In genomic region chr13:41132512-41133152, GRCh38 we compare ENCODE assay signal across 1 cellular context.
A peak's percentile ranks its signal among the peaks of the same experiment; 100 is the strongest.
TF ChIP-seq lines count a peak whose summit lies in the region.

TSS of gene KBTBD6 (minus strand) at chr13:41132802. CDS start at chr13:41132511, 291 bp downstream.

TF ChIP-seq in HEK293, 187 proteins besides CTCF, POLR2A, EP300 and RAD21 (continued from another document and continues in another):
- no peak for TF ChIP-seq ZNF473 (tag by site-specific recombination; IDR thresholded peaks at IDR 0.05)
- TF ChIP-seq ZNF621 (tag by site-specific recombination; IDR thresholded peaks at IDR 0.05) = no peak
- TF ChIP-seq PATZ1 (tag by site-specific recombination; IDR thresholded peaks at IDR 0.05) = peak; percentile 51
- no peak for TF ChIP-seq ZNF223 (tag by site-specific recombination; IDR thresholded peaks at IDR 0.05)
- no peak for TF ChIP-seq KLF16 (tag by site-specific recombination; IDR thresholded peaks at IDR 0.05)
- TF ChIP-seq ZFP37 (tag by site-specific recombination; IDR thresholded peaks at IDR 0.05) = peak; percentile 85
- no peak for TF ChIP-seq ZNF664 (tag by site-specific recombination; IDR thresholded peaks at IDR 0.05)
- TF ChIP-seq WT1 (tag by site-specific recombination; IDR thresholded peaks at IDR 0.05) = peak; percentile 44; the same call in 1 of the 2 replicates
- no peak for TF ChIP-seq ZBTB6 (tag by site-specific recombination; IDR thresholded peaks at IDR 0.05)
- TF ChIP-seq MZF1 (tag by site-specific recombination; IDR thresholded peaks at IDR 0.05; ENCODE audit: borderline replicate concordance) = no peak
- TF ChIP-seq OSR2 (tag by site-specific recombination; IDR thresholded peaks at IDR 0.05) = peak; percentile 96
- no peak for TF ChIP-seq GLI2 (tag by site-specific recombination; IDR thresholded peaks at IDR 0.05; ENCODE audit: borderline replicate concordance, low read depth)
- TF ChIP-seq ZNF112 (tag by site-specific recombination; IDR thresholded peaks at IDR 0.05) = no peak
- TF ChIP-seq ZSCAN23 (tag by site-specific recombination; IDR thresholded peaks at IDR 0.05) = peak; percentile 71; the same call in 1 of the 2 replicates
- TF ChIP-seq YY1 (tag by site-specific recombination; IDR thresholded peaks at IDR 0.05) = peak; percentile 79; the same call in 1 of the 2 replicates
- no peak for TF ChIP-seq ZNF362 (tag by site-specific recombination; IDR thresholded peaks at IDR 0.05)
- TF ChIP-seq ZNF404 (tag by site-specific recombination; IDR thresholded peaks at IDR 0.05) = no peak
- TF ChIP-seq ZNF529 (tag by site-specific recombination; IDR thresholded peaks at IDR 0.05; ENCODE audit: insufficient replicate concordance) = no peak
- TF ChIP-seq ZNF658 (tag by site-specific recombination; IDR thresholded peaks at IDR 0.05) = no peak
- TF ChIP-seq ZNF785 (tag by site-specific recombination; IDR thresholded peaks at IDR 0.05) = no peak
- no peak for TF ChIP-seq ZNF211 (tag by site-specific recombination; IDR thresholded peaks at IDR 0.05; ENCODE audit: low read depth)
- no peak for TF ChIP-seq ZNF626 (tag by site-specific recombination; IDR thresholded peaks at IDR 0.05)
- TF ChIP-seq ZNF585B (tag by site-specific recombination; IDR thresholded peaks at IDR 0.05) = no peak
- TF ChIP-seq ZNF274 (IDR thresholded peaks at IDR 0.05; ENCODE audit: low read length) = no peak
- no peak for TF ChIP-seq ZNF274 (tag by site-specific recombination; IDR thresholded peaks at IDR 0.05; ENCODE audit: borderline replicate concordance)
- TF ChIP-seq SCRT2 (tag by site-specific recombination; IDR thresholded peaks at IDR 0.05) = no peak
- TF ChIP-seq ZNF426 (tag by site-specific recombination; IDR thresholded peaks at IDR 0.05) = no peak
- no peak for TF ChIP-seq YY2 (tag by site-specific recombination; IDR thresholded peaks at IDR 0.05)
- no peak for TF ChIP-seq ZNF623 (tag by site-specific recombination; IDR thresholded peaks at IDR 0.05)
- no peak for TF ChIP-seq ZNF692 (tag by site-specific recombination; IDR thresholded peaks at IDR 0.05)
- no peak for TF ChIP-seq ZNF155 (tag by site-specific recombination; IDR thresholded peaks at IDR 0.05)
- TF ChIP-seq ZNF202 (tag by site-specific recombination; IDR thresholded peaks at IDR 0.05; ENCODE audit: borderline replicate concordance) = no peak
- TF ChIP-seq ZNF433 (tag by site-specific recombination; IDR thresholded peaks at IDR 0.05; ENCODE audit: low read depth) = no peak
- TF ChIP-seq ZNF366 (tag by site-specific recombination; conservative IDR thresholded peaks at IDR 0.05) = peak; percentile 85
- TF ChIP-seq SP2 (tag by site-specific recombination; IDR thresholded peaks at IDR 0.05) = peak; percentile 68
- TF ChIP-seq REST (tag by site-specific recombination; IDR thresholded peaks at IDR 0.05) = peak; percentile 49; the same call in 1 of the 2 replicates
- TF ChIP-seq ZNF707 (tag by site-specific recombination; IDR thresholded peaks at IDR 0.05) = no peak
- TF ChIP-seq ZNF514 (tag by site-specific recombination; IDR thresholded peaks at IDR 0.05) = no peak
- no peak for TF ChIP-seq ELK4 (IDR thresholded peaks at IDR 0.05; ENCODE audit: borderline replicate concordance, low read depth, low read length)
- TF ChIP-seq ZNF423 (tag by site-specific recombination; IDR thresholded peaks at IDR 0.05) = 0 out of 2 replicates have a peak, but pooled peaks have one; percentile 30
- no peak for TF ChIP-seq ZNF248 (tag by site-specific recombination; IDR thresholded peaks at IDR 0.05)
- peak; percentile 76; the same call in 1 of the 2 replicates for TF ChIP-seq ZEB2 (tag by site-specific recombination; IDR thresholded peaks at IDR 0.05)
- TF ChIP-seq ZNF239 (tag by site-specific recombination; IDR thresholded peaks at IDR 0.05) = no peak
- TF ChIP-seq ZNF777 (tag by site-specific recombination; IDR thresholded peaks at IDR 0.05; ENCODE audit: borderline replicate concordance) = no peak
- TF ChIP-seq ZNF18 (tag by site-specific recombination; IDR thresholded peaks at IDR 0.05) = no peak
- no peak for TF ChIP-seq ZNF221 (tag by site-specific recombination; IDR thresholded peaks at IDR 0.05; ENCODE audit: borderline replicate concordance)
- TF ChIP-seq ZNF837 (tag by site-specific recombination; IDR thresholded peaks at IDR 0.05) = no peak
- peak; percentile 76 for TF ChIP-seq SP7 (tag by site-specific recombination; IDR thresholded peaks at IDR 0.05)
- no peak for TF ChIP-seq ZNF26 (tag by site-specific recombination; IDR thresholded peaks at IDR 0.05)
- TF ChIP-seq ZBTB8A (tag by site-specific recombination; IDR thresholded peaks at IDR 0.05) = peak; percentile 73
- TF ChIP-seq KLF10 (tag by site-specific recombination; IDR thresholded peaks at IDR 0.05) = no peak
- TF ChIP-seq RBAK (tag by site-specific recombination; IDR thresholded peaks at IDR 0.05) = no peak
- no peak for TF ChIP-seq KLF1 (tag by site-specific recombination; IDR thresholded peaks at IDR 0.05)
- TF ChIP-seq ZNF843 (tag by site-specific recombination; IDR thresholded peaks at IDR 0.05) = peak; percentile 40; the same call in 1 of the 2 replicates
- no peak for TF ChIP-seq ZBTB49 (tag by site-specific recombination; IDR thresholded peaks at IDR 0.05; ENCODE audit: low read depth)
- TF ChIP-seq ZNF677 (tag by site-specific recombination; IDR thresholded peaks at IDR 0.05) = no peak
- TF ChIP-seq ZNF133 (tag by site-specific recombination; IDR thresholded peaks at IDR 0.05) = no peak
- no peak; the same call in 1 of the 2 replicates for TF ChIP-seq KLF8 (tag by site-specific recombination; IDR thresholded peaks at IDR 0.05)
